10 cellular contexts compared by ENCODE assay signal in genomic region chr16:49352923-49353322, GRCh38. TPM values are rescaled to one million over a fixed set of nuclear protein-coding genes. Genes with fewer than 3 reads are reported as not detected.
A peak's percentile ranks its signal among the peaks of the same experiment; 100 is the strongest.
DNase-seq lines count a peak whose midpoint lies in the region; ATAC-seq and TF ChIP-seq lines count a peak whose summit lies in the region.
"Had no signal": no experiment of that assay in that cellular context is flagged by ENCODE, and none has a peak within 500 bp of the region (broad histone marks: within the 10 kb centered on the region; RNA-seq: fewer than 3 reads in every experiment).

No MANE protein-coding gene starts in this region.

- intact Hi-C loops in dorsolateral prefrontal cortex (cut with DNase I): loop anchor here in 1 of 2 donors (10.0 kb wide), 1 partner anchor 518 kb away; no protein-coding TSS in a partner anchor

- no peaks in the 10 kb centered on the region for H3K36me3 ChIP-seq in OCI-LY3 (replicated peaks; ENCODE audit: low read depth, low read length)
- H3K36me3 ChIP-seq: vagina had no signal

- no peak for DNase-seq in AG09319 (ENCODE audit: extremely low read depth, low read depth)
- no peak for DNase-seq in GM12864 (ENCODE audit: low read depth)
- peak; percentile 8 for DNase-seq in foreskin melanocyte
- no peak for DNase-seq in dorsolateral prefrontal cortex
- DNase-seq in stimulated activated naive CD4-positive, alpha-beta T cell (lab: John Stamatoyannopoulos, UW): no peak
- DNase-seq: activated CD8-positive, alpha-beta T cell treated with anti-CD3 and anti-CD28 coated beads for 36 hours had no signal

- H3K9ac ChIP-seq in OCI-LY3 (ENCODE audit: low read length): no peak overlapping the region

- H3K9me3 ChIP-seq in OCI-LY3 (ENCODE audit: insufficient read depth, low read length): no peaks in the 10 kb centered on the region
- H3K9me3 ChIP-seq: vagina had no signal

- no peak overlapping the region for H3K4me2 ChIP-seq in OCI-LY3 (ENCODE audit: low read length)

- TF ChIP-seq CTCF in AG09319 (IDR thresholded peaks at IDR 0.05; ENCODE audit: low read depth, low read length) (peak; percentile 11; the same call in 1 of the 2 replicates), GM12864 (IDR thresholded peaks at IDR 0.05; ENCODE audit: low read depth, low read length, missing control alignments) (peak; percentile 68), OCI-LY3 (IDR thresholded peaks at IDR 0.05; ENCODE audit: low read depth, low read length) (peak; percentile 43), dorsolateral prefrontal cortex (IDR thresholded peaks at IDR 0.05 in 54 of 56, conservative IDR thresholded peaks at IDR 0.05 in 2 of 56; ENCODE audit: low read depth in 1 of 56, partially characterized antibody in 56 of 56) (no peak)

- no peak overlapping the region for H3K4me3 ChIP-seq in GM12864 (ENCODE audit: low read depth, low read length)
- no peak overlapping the region for H3K4me3 ChIP-seq in OCI-LY3 (ENCODE audit: low read length)
- H3K4me3 ChIP-seq in dorsolateral prefrontal cortex: no peak overlapping the region
- H3K4me3 ChIP-seq: vagina had no signal

- no peak overlapping the region for H2AFZ ChIP-seq in OCI-LY3 (ENCODE audit: low read depth, low read length)

- H3K79me2 ChIP-seq in OCI-LY3 (ENCODE audit: low read length): no peaks in the 10 kb centered on the region

- peaks cover 6% of the 10 kb centered on the region; the same call in 1 of the 2 replicates for H4K20me1 ChIP-seq in OCI-LY3 (ENCODE audit: insufficient read depth, low read length)

- no peaks in the 10 kb centered on the region for H3K4me1 ChIP-seq in OCI-LY3 (ENCODE audit: low read length)
- H3K4me1 ChIP-seq: vagina had no signal

- H3K27ac ChIP-seq in OCI-LY3 (ENCODE audit: low read length) (no peak overlapping the region), dorsolateral prefrontal cortex (peak overlapping the region in 1 of 59 donors; percentile 74)
- H3K27ac ChIP-seq: vagina had no signal

- H3K27me3 ChIP-seq in OCI-LY3 (ENCODE audit: low read depth, low read length) (0 out of 2 replicates have a peak, but pooled peaks cover 2% of the 10 kb centered on the region), dorsolateral prefrontal cortex (peaks cover 0 to 71% (median 18%) of the 10 kb centered on the region in 45 donors)
- H3K27me3 ChIP-seq: vagina had no signal

- ATAC-seq in GM19395 (IDR thresholded peaks at IDR 0.05; ENCODE audit: unreplicated experiment) (no peak), GM18907 (IDR thresholded peaks at IDR 0.05; ENCODE audit: unreplicated experiment) (no peak)
- ATAC-seq: activated CD8-positive, alpha-beta T cell treated with anti-CD3 and anti-CD28 coated beads for 36 hours had no signal

RNA-seq across cellular contexts. Expression of gene C16orf78, which starts 20.7 kb away (rescaled TPM):
- not detected for total RNA-seq in dorsolateral prefrontal cortex
- total RNA-seq: activated CD8-positive, alpha-beta T cell treated with anti-CD3 and anti-CD28 coated beads for 36 hours; vagina had no signal

Comparison
In these comparisons a context has a peak if more than half of its experiments do, and no peak if none do; other contexts are left out.
1. CTCF ChIP-seq: peak in AG09319 (single experiment), GM12864 (single experiment) and OCI-LY3 (single experiment); none in dorsolateral prefrontal cortex (0 of 56).